In genomic region chr7:150324366-150324961, GRCh38 we compare ENCODE assay signal across 1 cellular context.
A peak's percentile ranks its signal among the peaks of the same experiment; 100 is the strongest.
TF ChIP-seq lines count a peak whose summit lies in the region.

No MANE protein-coding gene starts in this region.

TF ChIP-seq in H1, 55 proteins besides CTCF, POLR2A, EP300 and RAD21:
- TF ChIP-seq CBX5 (IDR thresholded peaks at IDR 0.05; ENCODE audit: low read depth, low read length), result no peak
- TF ChIP-seq BCL11A (IDR thresholded peaks at IDR 0.05; ENCODE audit: low read depth in 2 of 2, low read length in 2 of 2), result no peak
- no peak for TF ChIP-seq POU5F1 (IDR thresholded peaks at IDR 0.05; ENCODE audit: low read depth, low read length)
- TF ChIP-seq TAF1 (IDR thresholded peaks at IDR 0.05; ENCODE audit: low read depth, low read length), result 0 out of 2 replicates have a peak, but pooled peaks have one; percentile 14
